In genomic region chr6:52725530-52726192, GRCh38 we compare ENCODE assay signal across 13 cellular contexts. TPM values are rescaled to one million over a fixed set of nuclear protein-coding genes. Genes with fewer than 3 reads are reported as not detected.
A peak's percentile ranks its signal among the peaks of the same experiment; 100 is the strongest.
DNase-seq lines count a peak whose midpoint lies in the region; ATAC-seq and TF ChIP-seq lines count a peak whose summit lies in the region.
"Had no signal": no experiment of that assay in that cellular context is flagged by ENCODE, and none has a peak within 500 bp of the region (broad histone marks: within the 10 kb centered on the region; RNA-seq: fewer than 3 reads in every experiment).

No MANE protein-coding gene starts in this region.

- H3K36me3 ChIP-seq in muscle layer of duodenum (ENCODE audit: control insufficient read depth in 1 of 2, insufficient read depth in 2 of 2, low read length in 2 of 2): no peaks in the 10 kb centered on the region
- H3K36me3 ChIP-seq: SJSA1 had no signal

- DNase-seq in EH (ENCODE audit: low read depth) (peak; percentile 25), NCI-H226 (peak; percentile 35), dermis blood vessel endothelial cell (peak; percentile 3), mesothelial cell of epicardium (ENCODE audit: low spot score in 2 of 2, unreplicated experiment in 2 of 2) (no peak), NCI-H2107 treated with DMSO at 0.1 percent for 48 hours (lab: John Stamatoyannopoulos, UW; ENCODE audit: unreplicated experiment) (no peak), posterior vena cava (ENCODE audit: low spot score) (no peak)
- DNase-seq: activated CD8-positive, alpha-beta T cell treated with anti-CD3 and anti-CD28 coated beads, Interleukin-2, amount 10 ng/mL, durations not matched to agents 7 days and 5 days; occipital lobe had no signal

- no peak overlapping the region for H3K27ac Mint-ChIP-seq in mesothelial cell of epicardium
- H3K27ac Mint-ChIP-seq: activated CD8-positive, alpha-beta T cell treated with anti-CD3 and anti-CD28 coated beads, Interleukin-2, amount 10 ng/mL, durations not matched to agents 7 days and 5 days; IgD-negative memory B cell had no signal

- no peaks in the 10 kb centered on the region for H3K36me3 Mint-ChIP-seq in mesothelial cell of epicardium
- H3K36me3 Mint-ChIP-seq: IgD-negative memory B cell had no signal

- no peaks in the 10 kb centered on the region for H3K9me3 ChIP-seq in muscle layer of duodenum (ENCODE audit: control insufficient read depth in 1 of 2, low read length in 2 of 2)
- H3K9me3 ChIP-seq: SJSA1 had no signal

- intact Hi-C loops in posterior vena cava (cut with DNase I): no loop called here

- H3K27me3 Mint-ChIP-seq in mesothelial cell of epicardium (ENCODE audit: low read depth): no peaks in the 10 kb centered on the region

- TF ChIP-seq CTCF in mesothelial cell of epicardium (IDR thresholded peaks at IDR 0.05; ENCODE audit: unreplicated experiment): no peak

- no peaks in the 10 kb centered on the region for H3K4me1 Mint-ChIP-seq in mesothelial cell of epicardium

- H3K9me3 Mint-ChIP-seq in mesothelial cell of epicardium: no peaks in the 10 kb centered on the region
- H3K9me3 Mint-ChIP-seq: IgD-negative memory B cell had no signal

- peak overlapping the region; percentile 61 for H3K27ac ChIP-seq in muscle layer of duodenum (ENCODE audit: low read length)
- H3K27ac ChIP-seq: SJSA1 had no signal

- no peaks in the 10 kb centered on the region for H3K27me3 ChIP-seq in muscle layer of duodenum (ENCODE audit: low read depth, low read length)
- H3K27me3 ChIP-seq: SJSA1 had no signal

- no peak overlapping the region for H3K4me3 ChIP-seq in muscle layer of duodenum (ENCODE audit: low read depth in 1 of 2, low read length in 2 of 2)
- H3K4me3 ChIP-seq: SJSA1 had no signal

- H3K4me1 ChIP-seq in muscle layer of duodenum (ENCODE audit: control insufficient read depth in 1 of 2, insufficient read depth in 2 of 2, low read length in 2 of 2): no peaks in the 10 kb centered on the region
- H3K4me1 ChIP-seq: SJSA1 had no signal

- H3K4me3 Mint-ChIP-seq in mesothelial cell of epicardium: no peak overlapping the region
- H3K4me3 Mint-ChIP-seq: activated CD8-positive, alpha-beta T cell treated with anti-CD3 and anti-CD28 coated beads, Interleukin-2, amount 10 ng/mL, durations not matched to agents 7 days and 5 days had no signal

- no peak for ATAC-seq in HG02884 (IDR thresholded peaks at IDR 0.05; ENCODE audit: unreplicated experiment)
- ATAC-seq: activated CD8-positive, alpha-beta T cell treated with anti-CD3 and anti-CD28 coated beads, Interleukin-2, amount 10 ng/mL, durations not matched to agents 7 days and 5 days had no signal

RNA-seq across cellular contexts. Expression of gene GSTA2, which starts 37.6 kb away (rescaled TPM):
- total RNA-seq in dermis blood vessel endothelial cell (not detected in 2 replicates), mesothelial cell of epicardium (not detected in 3 replicates), posterior vena cava (not detected)
- total RNA-seq: activated CD8-positive, alpha-beta T cell treated with anti-CD3 and anti-CD28 coated beads, Interleukin-2, amount 10 ng/mL, durations not matched to agents 7 days and 5 days; cardiac septum; occipital lobe; SJSA1 had no signal

RNA-seq across cellular contexts. Expression of gene TMEM14A, which starts 54.7 kb away (rescaled TPM):
- total RNA-seq in dermis blood vessel endothelial cell (20.4 and 22.9 TPM in 2 replicates), mesothelial cell of epicardium (20.5 to 23.3 TPM (median 21.2 TPM) in 3 replicates), posterior vena cava (10 to 100 TPM; 17.9 to 25.2 TPM)

Comparison
In these comparisons a context has a peak if more than half of its experiments do, and no peak if none do; other contexts are left out.
1. DNase-seq: peak in EH (single experiment), NCI-H226 (single experiment) and dermis blood vessel endothelial cell (single experiment); none in mesothelial cell of epicardium (0 of 2), NCI-H2107 treated with DMSO at 0.1 percent for 48 hours (single experiment) and posterior vena cava (single experiment).